39 cellular contexts compared by ENCODE assay signal in the genomic region with DNA sequence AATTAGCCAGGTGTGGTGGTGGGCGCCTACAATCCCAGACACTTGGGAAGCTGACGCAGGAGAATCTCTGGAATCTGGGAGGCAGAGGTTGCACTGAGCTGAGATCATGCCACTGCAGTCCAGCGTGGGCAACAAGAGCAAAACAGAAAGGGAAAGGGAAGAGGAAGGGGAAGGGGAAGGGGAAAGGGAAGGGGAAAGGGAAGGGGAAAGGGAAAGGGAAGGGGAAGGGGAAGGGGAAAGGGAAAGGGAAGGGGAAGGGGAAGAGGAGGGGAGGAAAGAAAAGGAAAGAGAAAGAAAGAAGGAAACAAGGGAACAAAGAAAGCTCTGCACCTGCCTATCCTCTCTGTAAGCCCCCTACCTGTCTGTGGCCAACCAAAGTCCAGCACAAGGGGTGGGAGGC. TPM values are rescaled to one million over a fixed set of nuclear protein-coding genes. Genes with fewer than 3 reads are reported as not detected.
"Had no signal": no experiment of that assay in that cellular context is flagged by ENCODE, and none has a peak within 500 bp of the region (broad histone marks: within the 10 kb centered on the region; RNA-seq: fewer than 3 reads in every experiment).

No MANE protein-coding gene starts in this region.

- FAIRE-seq: astrocyte, bronchial epithelial cell had no signal

- H3K36me3 Mint-ChIP-seq: activated naive CD4-positive, alpha-beta T cell treated with anti-CD3 and anti-CD28 coated beads, Interleukin-2, amount 10 ng/mL, durations not matched to agents 7 days and 5 days; activated naive CD4-positive, alpha-beta T cell treated with anti-CD3 and anti-CD28 coated beads, Interleukin-2, amount 50 U/mL, for 72 hours; activated naive CD8-positive, alpha-beta T cell; activated naive CD8-positive, alpha-beta T cell treated with anti-CD3 and anti-CD28 coated beads, Interleukin-2, amount 10 ng/mL, durations not matched to agents 7 days and 5 days; brain had no signal

- H3K9me3 Mint-ChIP-seq: activated naive CD4-positive, alpha-beta T cell treated with anti-CD3 and anti-CD28 coated beads for 36 hours; activated naive CD4-positive, alpha-beta T cell treated with anti-CD3 and anti-CD28 coated beads, Interleukin-2, amount 50 U/mL, for 24 hours; activated naive CD4-positive, alpha-beta T cell treated with anti-CD3 and anti-CD28 coated beads, Interleukin-2, amount 50 U/mL, for 72 hours; activated naive CD8-positive, alpha-beta T cell treated with anti-CD3 and anti-CD28 coated beads for 36 hours; activated naive CD8-positive, alpha-beta T cell treated with anti-CD3 and anti-CD28 coated beads, Interleukin-2, amount 50 U/mL, for 24 hours; activated T-cell treated with anti-CD3 and anti-CD28 coated beads, Interleukin-2, amount 50 U/mL, for 24 hours; activated T-cell treated with anti-CD3 and anti-CD28 coated beads, Interleukin-2, amount 50 U/mL, for 4 hours; activated T-cell treated with anti-CD3 and anti-CD28 coated beads, Interleukin-2, amount 50 U/mL, for 72 hours; activated T-helper 1 cell treated with anti-CD3 and anti-CD28 coated beads, Interleukin-12 subunit alpha, Interleukin-12 subunit beta, Interleukin-2, Interleukin-4 antibody, amounts not matched to agents 30 ng/mL and 10 ng/mL and 1 ng/mL, durations not matched to agents 14 hours and 24 hours and 36 hours; activated T-helper 17 cell treated with anti-CD3 and anti-CD28 coated beads, Interleukin-2, amount 50 U/mL, for 72 hours; activated T-helper 2 cell treated with anti-CD3 and anti-CD28 coated beads, Interferon-gamma antibody, Interleukin-2, Interleukin-4, amounts not matched to agents 10 μg/mL and 5 μg/mL and 100 μg/mL, durations not matched to agents 14 hours and 24 hours and 36 hours; brain; central memory CD8-positive, alpha-beta T cell had no signal

- DNase-seq: activated effector memory CD4-positive, alpha-beta T cell treated with anti-CD3 and anti-CD28 coated beads, Interleukin-2, amount 50 U/mL, for 16 hours; activated effector memory CD4-positive, alpha-beta T cell treated with Interleukin-2 at 50 U/mL for 16 hours; activated gamma-delta T cell; activated gamma-delta T cell treated with Interleukin-2 at 50 U/mL for 16 hours; activated naive CD4-positive, alpha-beta T cell; activated naive CD4-positive, alpha-beta T cell treated with anti-CD3 and anti-CD28 coated beads for 36 hours; activated naive CD4-positive, alpha-beta T cell treated with anti-CD3 and anti-CD28 coated beads, Interleukin-2, amount 10 ng/mL, durations not matched to agents 7 days and 5 days; activated naive CD4-positive, alpha-beta T cell treated with anti-CD3 and anti-CD28 coated beads, Interleukin-2, amount 50 U/mL, for 16 hours; activated naive CD4-positive, alpha-beta T cell treated with Interleukin-2 at 50 U/mL for 16 hours; activated naive CD8-positive, alpha-beta T cell treated with anti-CD3 and anti-CD28 coated beads for 36 hours; activated naive CD8-positive, alpha-beta T cell treated with anti-CD3 and anti-CD28 coated beads, Interleukin-2, amount 10 ng/mL, durations not matched to agents 7 days and 5 days; activated naive CD8-positive, alpha-beta T cell treated with anti-CD3 and anti-CD28 coated beads, Interleukin-2, amount 50 U/mL, for 24 hours; activated T-cell treated with anti-CD3 and anti-CD28 coated beads, Interleukin-2, amount 50 U/mL, for 24 hours; activated T-cell treated with anti-CD3 and anti-CD28 coated beads, Interleukin-2, amount 50 U/mL, for 4 hours; activated T-cell treated with anti-CD3 and anti-CD28 coated beads, Interleukin-2, amount 50 U/mL, for 48 hours; activated T-cell treated with anti-CD3 and anti-CD28 coated beads, Interleukin-2, amount 50 U/mL, for 72 hours; adrenal gland; amniotic stem cell; amygdala; anterior cingulate cortex; aorta; body of pancreas; brain microvascular endothelial cell; caudate nucleus; central memory CD4-positive, alpha-beta T cell; cerebellar nuclear complex had no signal

- H3K4me3 Mint-ChIP-seq: activated naive CD4-positive, alpha-beta T cell treated with anti-CD3 and anti-CD28 coated beads for 36 hours; activated naive CD4-positive, alpha-beta T cell treated with anti-CD3 and anti-CD28 coated beads, Interleukin-2, amount 10 ng/mL, durations not matched to agents 7 days and 5 days; activated naive CD4-positive, alpha-beta T cell treated with anti-CD3 and anti-CD28 coated beads, Interleukin-2, amount 50 U/mL, for 24 hours; activated naive CD8-positive, alpha-beta T cell; activated naive CD8-positive, alpha-beta T cell treated with anti-CD3 and anti-CD28 coated beads for 36 hours; activated naive CD8-positive, alpha-beta T cell treated with anti-CD3 and anti-CD28 coated beads, Interleukin-2, amount 10 ng/mL, durations not matched to agents 7 days and 5 days; activated naive CD8-positive, alpha-beta T cell treated with anti-CD3 and anti-CD28 coated beads, Interleukin-2, amount 50 U/mL, for 24 hours; activated T-cell treated with anti-CD3 and anti-CD28 coated beads, Interleukin-2, amount 50 U/mL, for 24 hours; activated T-cell treated with anti-CD3 and anti-CD28 coated beads, Interleukin-2, amount 50 U/mL, for 4 hours; activated T-cell treated with anti-CD3 and anti-CD28 coated beads, Interleukin-2, amount 50 U/mL, for 72 hours; activated T-helper 1 cell treated with anti-CD3 and anti-CD28 coated beads, Interleukin-12 subunit alpha, Interleukin-12 subunit beta, Interleukin-2, Interleukin-4 antibody, amounts not matched to agents 30 ng/mL and 10 ng/mL and 1 ng/mL, durations not matched to agents 14 hours and 24 hours and 36 hours; activated T-helper 17 cell treated with anti-CD3 and anti-CD28 coated beads, Interleukin-2, amount 50 U/mL, for 72 hours; brain; central memory CD8-positive, alpha-beta T cell had no signal

- H3K36me3 ChIP-seq: adrenal gland, ascending aorta, brain microvascular endothelial cell, breast epithelium, cardiac muscle cell had no signal

- H3K4me3 ChIP-seq: adrenal gland, ascending aorta, body of pancreas, breast epithelium, cardiac muscle cell had no signal

- H3K27me3 ChIP-seq: adrenal gland, ascending aorta, body of pancreas, brain microvascular endothelial cell, breast epithelium, cardiac muscle cell had no signal

- H3K27ac ChIP-seq: adrenal gland, ascending aorta, body of pancreas, brain microvascular endothelial cell, breast epithelium, cardiac muscle cell had no signal

- ATAC-seq: activated naive CD4-positive, alpha-beta T cell treated with anti-CD3 and anti-CD28 coated beads, Interleukin-2, amount 50 U/mL, for 72 hours; activated naive CD8-positive, alpha-beta T cell treated with anti-CD3 and anti-CD28 coated beads, Interleukin-2, amount 50 U/mL, for 24 hours; activated T-cell treated with anti-CD3 and anti-CD28 coated beads, Interleukin-2, amount 50 U/mL, for 4 hours; activated T-cell treated with anti-CD3 and anti-CD28 coated beads, Interleukin-2, amount 50 U/mL, for 72 hours; activated T-helper 17 cell treated with anti-CD3 and anti-CD28 coated beads, Interleukin-2, amount 50 U/mL, for 72 hours; body of pancreas had no signal

- H3K27ac Mint-ChIP-seq: activated naive CD4-positive, alpha-beta T cell treated with anti-CD3 and anti-CD28 coated beads for 36 hours; activated naive CD4-positive, alpha-beta T cell treated with anti-CD3 and anti-CD28 coated beads, Interleukin-2, amount 10 ng/mL, durations not matched to agents 7 days and 5 days; activated naive CD4-positive, alpha-beta T cell treated with anti-CD3 and anti-CD28 coated beads, Interleukin-2, amount 50 U/mL, for 24 hours; activated naive CD8-positive, alpha-beta T cell; activated naive CD8-positive, alpha-beta T cell treated with anti-CD3 and anti-CD28 coated beads for 36 hours; activated naive CD8-positive, alpha-beta T cell treated with anti-CD3 and anti-CD28 coated beads, Interleukin-2, amount 10 ng/mL, durations not matched to agents 7 days and 5 days; activated naive CD8-positive, alpha-beta T cell treated with anti-CD3 and anti-CD28 coated beads, Interleukin-2, amount 50 U/mL, for 24 hours; activated T-cell treated with anti-CD3 and anti-CD28 coated beads, Interleukin-2, amount 50 U/mL, for 24 hours; activated T-cell treated with anti-CD3 and anti-CD28 coated beads, Interleukin-2, amount 50 U/mL, for 72 hours; activated T-helper 1 cell treated with anti-CD3 and anti-CD28 coated beads, Interleukin-12 subunit alpha, Interleukin-12 subunit beta, Interleukin-2, Interleukin-4 antibody, amounts not matched to agents 30 ng/mL and 10 ng/mL and 1 ng/mL, durations not matched to agents 14 hours and 24 hours and 36 hours; activated T-helper 17 cell treated with anti-CD3 and anti-CD28 coated beads, Interleukin-2, amount 50 U/mL, for 72 hours; activated T-helper 2 cell treated with anti-CD3 and anti-CD28 coated beads, Interferon-gamma antibody, Interleukin-2, Interleukin-4, amounts not matched to agents 10 μg/mL and 5 μg/mL and 100 μg/mL, durations not matched to agents 14 hours and 24 hours and 36 hours; brain had no signal

- H3K27me3 Mint-ChIP-seq: activated naive CD4-positive, alpha-beta T cell treated with anti-CD3 and anti-CD28 coated beads, Interleukin-2, amount 10 ng/mL, durations not matched to agents 7 days and 5 days; activated naive CD4-positive, alpha-beta T cell treated with anti-CD3 and anti-CD28 coated beads, Interleukin-2, amount 50 U/mL, for 24 hours; activated naive CD8-positive, alpha-beta T cell; activated naive CD8-positive, alpha-beta T cell treated with anti-CD3 and anti-CD28 coated beads for 36 hours; activated naive CD8-positive, alpha-beta T cell treated with anti-CD3 and anti-CD28 coated beads, Interleukin-2, amount 10 ng/mL, durations not matched to agents 7 days and 5 days; activated naive CD8-positive, alpha-beta T cell treated with anti-CD3 and anti-CD28 coated beads, Interleukin-2, amount 50 U/mL, for 24 hours; activated T-cell treated with anti-CD3 and anti-CD28 coated beads, Interleukin-2, amount 50 U/mL, for 24 hours; activated T-helper 17 cell treated with anti-CD3 and anti-CD28 coated beads, Interleukin-2, amount 50 U/mL, for 72 hours; central memory CD8-positive, alpha-beta T cell had no signal

- H3K9me3 ChIP-seq: adrenal gland, ascending aorta, body of pancreas, breast epithelium had no signal

- H3K4me1 Mint-ChIP-seq: activated T-helper 17 cell treated with anti-CD3 and anti-CD28 coated beads, Interleukin-2, amount 50 U/mL, for 72 hours had no signal

- H3K4me1 ChIP-seq: adrenal gland, body of pancreas, breast epithelium had no signal

RNA-seq across cellular contexts. Expression of a gene that starts 35.2 kb away (rescaled TPM):
- total RNA-seq: ascending aorta had no signal
